17 cellular contexts compared by ENCODE assay signal in the genomic region with DNA sequence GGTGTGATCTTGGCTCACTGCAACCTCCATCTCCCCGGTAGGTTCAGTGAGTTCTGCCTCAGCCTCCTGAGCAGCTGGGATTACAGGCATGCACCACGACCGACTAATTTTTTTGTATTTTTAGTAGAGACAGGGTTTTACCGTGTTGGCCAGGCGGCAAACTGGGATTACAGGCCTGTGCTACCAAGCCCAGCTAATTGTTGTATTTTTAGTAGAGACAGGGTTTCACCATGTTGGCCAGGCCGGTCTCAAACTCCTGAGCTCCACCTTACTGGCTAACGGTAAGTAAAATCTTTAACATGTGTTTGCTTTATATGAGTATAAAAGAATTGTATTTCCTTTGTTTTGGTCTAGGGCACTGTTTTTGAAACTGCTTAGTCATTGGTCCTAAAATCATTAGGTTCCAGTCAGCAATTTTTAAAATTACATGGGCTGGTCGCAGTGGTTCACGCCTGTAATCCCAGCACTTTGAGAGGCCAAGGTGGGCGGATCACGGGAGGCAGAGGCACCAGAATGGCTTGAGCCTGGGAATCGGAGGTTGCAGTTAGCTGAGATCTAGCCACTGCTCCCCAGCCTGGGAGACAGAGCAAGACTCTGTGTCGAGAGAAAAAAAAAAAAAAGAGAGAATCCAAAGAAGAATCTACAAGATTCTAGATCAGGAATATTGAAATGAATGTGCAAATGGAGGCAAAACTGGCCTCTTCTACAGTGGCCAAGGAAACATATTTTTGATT. TPM values are rescaled to one million over a fixed set of nuclear protein-coding genes. Genes with fewer than 3 reads are reported as not detected.
DNase-seq lines count a peak whose midpoint lies in the region; FAIRE-seq and TF ChIP-seq lines count a peak whose summit lies in the region.
"Had no signal": no experiment of that assay in that cellular context is flagged by ENCODE, and none has a peak within 500 bp of the region (broad histone marks: within the 10 kb centered on the region; RNA-seq: fewer than 3 reads in every experiment).

No MANE protein-coding gene starts in this region.

- H3K4me1 ChIP-seq in MM.1S (ENCODE audit: low read length) (peaks cover 33% of the 10 kb centered on the region), astrocyte (ENCODE audit: insufficient read depth, low read length) (peaks cover 21% of the 10 kb centered on the region), parathyroid adenoma (peaks cover 12% of the 10 kb centered on the region)

- H4K20me1 ChIP-seq in MM.1S (ENCODE audit: insufficient read depth, low read length), result no peaks in the 10 kb centered on the region
- peaks cover 18% of the 10 kb centered on the region for H4K20me1 ChIP-seq in astrocyte (ENCODE audit: insufficient read depth, low read length)

- peak overlapping the region; percentile 20 for H3K27ac Mint-ChIP-seq in T-helper 2 cell treated with Interferon-gamma antibody and Interleukin-4, amounts not matched to agents 5 μg/mL and 100 μg/mL, for 36 hours
- H3K27ac Mint-ChIP-seq in astrocyte (ENCODE audit: unreplicated experiment), result peak overlapping the region; percentile 85

- H3K27ac ChIP-seq in MM.1S (ENCODE audit: low read length), result peak overlapping the region; percentile 87
- peak overlapping the region; percentile 8 for H3K27ac ChIP-seq in astrocyte (ENCODE audit: low read depth, low read length)
- peak overlapping the region; percentile 74 for H3K27ac ChIP-seq in parathyroid adenoma
- H3K27ac ChIP-seq: body of pancreas, neutrophil, tibial artery had no signal

- peaks cover 21% of the 10 kb centered on the region for H3K4me1 Mint-ChIP-seq in T-helper 2 cell treated with Interferon-gamma antibody and Interleukin-4, amounts not matched to agents 5 μg/mL and 100 μg/mL, for 36 hours (ENCODE audit: low read depth)
- peaks cover 21% of the 10 kb centered on the region for H3K4me1 Mint-ChIP-seq in astrocyte (ENCODE audit: low read depth, unreplicated experiment)

- no peaks in the 10 kb centered on the region for H3K9me3 ChIP-seq in MM.1S (replicated peaks; ENCODE audit: insufficient read depth, low read length)
- H3K9me3 ChIP-seq in astrocyte (ENCODE audit: insufficient read depth, low read depth, low read length), result no peaks in the 10 kb centered on the region
- no peaks in the 10 kb centered on the region for H3K9me3 ChIP-seq in parathyroid adenoma (ENCODE audit: control insufficient read depth, low read length)
- H3K9me3 ChIP-seq: body of pancreas, neutrophil, tibial artery had no signal

- no peak overlapping the region for H3K4me3 Mint-ChIP-seq in T-helper 2 cell treated with Interferon-gamma antibody and Interleukin-4, amounts not matched to agents 5 μg/mL and 100 μg/mL, for 36 hours
- peak overlapping the region; percentile 40 for H3K4me3 Mint-ChIP-seq in astrocyte (ENCODE audit: unreplicated experiment)

- H3K27me3 ChIP-seq in MM.1S (replicated peaks; ENCODE audit: insufficient read depth, low read length), result peaks cover 7% of the 10 kb centered on the region
- H3K27me3 ChIP-seq in astrocyte (ENCODE audit: insufficient read depth, low read length), result no peaks in the 10 kb centered on the region
- H3K27me3 ChIP-seq in parathyroid adenoma (ENCODE audit: control insufficient read depth, insufficient read depth, low read length), result no peaks in the 10 kb centered on the region
- H3K27me3 ChIP-seq: body of pancreas, tibial artery had no signal

- DNase-seq in T-helper 2 cell treated with Interferon-gamma antibody and Interleukin-4, amounts not matched to agents 5 μg/mL and 100 μg/mL, for 36 hours (ENCODE audit: low spot score), result no peak
- no peak for DNase-seq in T-helper 2 cell
- peak; percentile 77 for DNase-seq in MM.1S
- DNase-seq in astrocyte (ENCODE audit: low read depth), result no peak
- no peak for DNase-seq in NCI-H2029 treated with DMSO at 0.1 percent for 48 hours (lab: John Stamatoyannopoulos, UW)
- DNase-seq in DMS79 (lab: John Stamatoyannopoulos, UW), result no peak
- DNase-seq in AG08395 (ENCODE audit: low spot score), result no peak
- DNase-seq: body of pancreas, hippocampal formation, KG1, NCI-H1694, NCI-H526, SHP77, tibial artery had no signal

- peaks cover 30% of the 10 kb centered on the region for H3K79me2 ChIP-seq in MM.1S (ENCODE audit: low read length)
- peaks cover 22% of the 10 kb centered on the region for H3K79me2 ChIP-seq in astrocyte (ENCODE audit: insufficient read depth, low read length)
- H3K79me2 ChIP-seq in parathyroid adenoma, result peaks cover 7% of the 10 kb centered on the region

- TF ChIP-seq CTCF in MM.1S (IDR thresholded peaks at IDR 0.05; ENCODE audit: low read length) (no peak), astrocyte (IDR thresholded peaks at IDR 0.05; ENCODE audit: insufficient read depth, low read depth, low read length) (no peak), parathyroid adenoma (IDR thresholded peaks at IDR 0.05) (no peak)

- H3K4me3 ChIP-seq in MM.1S (ENCODE audit: low read length) (peak overlapping the region; percentile 18; the same call in 1 of the 2 replicates), astrocyte (ENCODE audit: insufficient read depth, low read depth, low read length) (no peak overlapping the region), parathyroid adenoma (ENCODE audit: low read depth, low read length) (no peak overlapping the region)
- H3K4me3 ChIP-seq: body of pancreas, tibial artery had no signal

- H3K27me3 Mint-ChIP-seq in T-helper 2 cell treated with Interferon-gamma antibody and Interleukin-4, amounts not matched to agents 5 μg/mL and 100 μg/mL, for 36 hours (ENCODE audit: low read depth), result peaks cover 7% of the 10 kb centered on the region
- no peaks in the 10 kb centered on the region for H3K27me3 Mint-ChIP-seq in astrocyte (ENCODE audit: low read depth, unreplicated experiment)

- no peaks in the 10 kb centered on the region for H3K36me3 ChIP-seq in MM.1S (replicated peaks; ENCODE audit: insufficient read depth, low read length)
- peaks cover 4% of the 10 kb centered on the region for H3K36me3 ChIP-seq in astrocyte (ENCODE audit: insufficient read depth, low read length)
- H3K36me3 ChIP-seq in parathyroid adenoma (ENCODE audit: control insufficient read depth, insufficient read depth, low read length), result no peaks in the 10 kb centered on the region

- peaks cover 33% of the 10 kb centered on the region for H3F3A ChIP-seq in MM.1S (ENCODE audit: insufficient read depth, low read length)

- H3K36me3 Mint-ChIP-seq in T-helper 2 cell treated with Interferon-gamma antibody and Interleukin-4, amounts not matched to agents 5 μg/mL and 100 μg/mL, for 36 hours (ENCODE audit: low read depth), result peaks cover 18% of the 10 kb centered on the region
- H3K36me3 Mint-ChIP-seq in astrocyte (ENCODE audit: low read depth, unreplicated experiment), result peaks cover 4% of the 10 kb centered on the region

- H3K4me2 ChIP-seq in MM.1S (ENCODE audit: low read depth, low read length) (peak overlapping the region; percentile 49), astrocyte (ENCODE audit: low read length) (peak overlapping the region; percentile 5), parathyroid adenoma (ENCODE audit: low read length) (no peak overlapping the region)

- H3K9ac ChIP-seq in MM.1S (ENCODE audit: low read length) (peak overlapping the region; percentile 51; the same call in 1 of the 2 replicates), astrocyte (ENCODE audit: low read length) (peak overlapping the region; percentile 25), parathyroid adenoma (no peak overlapping the region)

- H3K9me3 Mint-ChIP-seq in T-helper 2 cell treated with Interferon-gamma antibody and Interleukin-4, amounts not matched to agents 5 μg/mL and 100 μg/mL, for 36 hours, result no peaks in the 10 kb centered on the region
- no peaks in the 10 kb centered on the region for H3K9me3 Mint-ChIP-seq in astrocyte (ENCODE audit: unreplicated experiment)

- peak overlapping the region; percentile 25 for H2AFZ ChIP-seq in MM.1S (ENCODE audit: low read length)
- no peak overlapping the region for H2AFZ ChIP-seq in astrocyte (ENCODE audit: low read depth, low read length)
- no peak overlapping the region for H2AFZ ChIP-seq in parathyroid adenoma

- no peak for FAIRE-seq in astrocyte (lab: Jason Lieb, UNC)

- H3K9me2 ChIP-seq in MM.1S (replicated peaks; ENCODE audit: insufficient read depth, low read length), result no peaks in the 10 kb centered on the region

RNA-seq across cellular contexts. Expression of gene FLYWCH1, which starts 3.6 kb away (rescaled TPM):
- total RNA-seq in astrocyte, result 53.4 and 58.9 TPM in 2 replicates

RNA-seq across cellular contexts. Expression of gene FLYWCH2, which starts 32.3 kb away (rescaled TPM):
- total RNA-seq in astrocyte, result 36.5 and 40.7 TPM in 2 replicates

RNA-seq across cellular contexts. Expression of gene KREMEN2, which starts 48.7 kb away (rescaled TPM):
- 7.5 and 8.0 TPM in 2 replicates for total RNA-seq in astrocyte

RNA-seq across cellular contexts. Expression of gene PAQR4, which starts 53.8 kb away (rescaled TPM):
- 4.8 and 5.4 TPM in 2 replicates for total RNA-seq in astrocyte

RNA-seq across cellular contexts. Expression of gene PRSS22, which starts 57.4 kb away (rescaled TPM):
- 0.58 and 1.5 TPM in 2 replicates for total RNA-seq in astrocyte
- total RNA-seq: A172 had no signal

Comparison
In these comparisons a context has a peak if more than half of its experiments do, and no peak if none do; other contexts are left out.
1. H3K27ac ChIP-seq: peak in every context shown above with its lines; median percentile 87 in MM.1S; 74 in parathyroid adenoma; 8 in astrocyte.